11 cellular contexts compared by ENCODE assay signal in genomic region chr6:152161501-152161900, GRCh38.
DNase-seq lines count a peak whose midpoint lies in the region; ATAC-seq and TF ChIP-seq lines count a peak whose summit lies in the region.
"Had no signal": no experiment of that assay in that cellular context is flagged by ENCODE, and none has a peak within 500 bp of the region (broad histone marks: within the 10 kb centered on the region; RNA-seq: fewer than 3 reads in every experiment).

No MANE protein-coding gene starts in this region.

- DNase-seq in activated naive CD8-positive, alpha-beta T cell treated with anti-CD3 and anti-CD28 coated beads, Interleukin-2, amount 50 U/mL, for 24 hours, result no peak
- DNase-seq in osteoblast (ENCODE audit: insufficient read length, low spot score, missing footprints) (peak; percentile 49), hepatic stellate cell (ENCODE audit: low spot score) (no peak), HK-2 (ENCODE audit: unreplicated experiment) (no peak), G401 (ENCODE audit: low spot score) (no peak)
- DNase-seq: activated CD4-positive, CD25-positive, alpha-beta regulatory T cell; lower lobe of right lung had no signal

- no peak overlapping the region for H3K27ac ChIP-seq in osteoblast (ENCODE audit: low read depth, low read length)
- H3K27ac ChIP-seq: lower lobe of right lung had no signal

- in situ Hi-C loops in G401 (cut with HindIII; ENCODE audit: low sequenced_read_pairs), result no loop called here

- no peaks in the 10 kb centered on the region for H3K27me3 Mint-ChIP-seq in activated naive CD8-positive, alpha-beta T cell treated with anti-CD3 and anti-CD28 coated beads, Interleukin-2, amount 50 U/mL, for 24 hours
- H3K27me3 Mint-ChIP-seq: dendritic cell treated with granulocyte-macrophage colony-stimulating factor and Interleukin-4, amounts not matched to agents 40 ng/mL and 50 ng/mL, for 4 days had no signal

- peaks cover 15% of the 10 kb centered on the region for H3K36me3 ChIP-seq in osteoblast (ENCODE audit: insufficient read depth, low read length)

- H3K4me2 ChIP-seq in osteoblast (ENCODE audit: insufficient read depth, low read length), result no peak overlapping the region

- TF ChIP-seq CTCF in osteoblast (IDR thresholded peaks at IDR 0.05; ENCODE audit: extremely low read depth, low read depth, low read length), result no peak

- peak; percentile 58 for ATAC-seq in GM18519 (IDR thresholded peaks at IDR 0.05; ENCODE audit: low FRiP score, unreplicated experiment)
- ATAC-seq in HG02759 (IDR thresholded peaks at IDR 0.05; ENCODE audit: unreplicated experiment), result peak; percentile 50
- peak; percentile 78 for ATAC-seq in activated naive CD8-positive, alpha-beta T cell treated with anti-CD3 and anti-CD28 coated beads, Interleukin-2, amount 50 U/mL, for 24 hours
- no peak for ATAC-seq in GM18907 (IDR thresholded peaks at IDR 0.05; ENCODE audit: unreplicated experiment)
- ATAC-seq: lower lobe of right lung had no signal

- peak overlapping the region; percentile 52 for H3K27ac Mint-ChIP-seq in activated naive CD8-positive, alpha-beta T cell treated with anti-CD3 and anti-CD28 coated beads, Interleukin-2, amount 50 U/mL, for 24 hours
- H3K27ac Mint-ChIP-seq: dendritic cell treated with granulocyte-macrophage colony-stimulating factor and Interleukin-4, amounts not matched to agents 40 ng/mL and 50 ng/mL, for 4 days had no signal

- H3K4me1 Mint-ChIP-seq in activated naive CD8-positive, alpha-beta T cell treated with anti-CD3 and anti-CD28 coated beads, Interleukin-2, amount 50 U/mL, for 24 hours, result peaks cover 26% of the 10 kb centered on the region

- H4K20me1 ChIP-seq in osteoblast (ENCODE audit: insufficient read depth, low read length), result no peaks in the 10 kb centered on the region

- H3K9me3 ChIP-seq in osteoblast (ENCODE audit: low read depth, low read length), result no peaks in the 10 kb centered on the region
- H3K9me3 ChIP-seq: lower lobe of right lung had no signal

- H3K4me3 ChIP-seq in osteoblast (ENCODE audit: insufficient read depth, low read length), result no peak overlapping the region
- H3K4me3 ChIP-seq: lower lobe of right lung had no signal

- no peaks in the 10 kb centered on the region for H3K27me3 ChIP-seq in osteoblast (ENCODE audit: insufficient read depth, low read length)

- no peaks in the 10 kb centered on the region for H3K9me3 Mint-ChIP-seq in activated naive CD8-positive, alpha-beta T cell treated with anti-CD3 and anti-CD28 coated beads, Interleukin-2, amount 50 U/mL, for 24 hours
- H3K9me3 Mint-ChIP-seq: dendritic cell treated with granulocyte-macrophage colony-stimulating factor and Interleukin-4, amounts not matched to agents 40 ng/mL and 50 ng/mL, for 4 days had no signal

- no peak overlapping the region for H2AFZ ChIP-seq in osteoblast (ENCODE audit: low read length)

- peaks cover 7% of the 10 kb centered on the region for H3K4me1 ChIP-seq in osteoblast (ENCODE audit: insufficient read depth, low read length)
- H3K4me1 ChIP-seq: lower lobe of right lung had no signal

- H3K79me2 ChIP-seq in osteoblast (ENCODE audit: insufficient read depth, low read length), result no peaks in the 10 kb centered on the region

- no peak overlapping the region for H3K4me3 Mint-ChIP-seq in activated naive CD8-positive, alpha-beta T cell treated with anti-CD3 and anti-CD28 coated beads, Interleukin-2, amount 50 U/mL, for 24 hours
- H3K4me3 Mint-ChIP-seq: dendritic cell treated with granulocyte-macrophage colony-stimulating factor and Interleukin-4, amounts not matched to agents 40 ng/mL and 50 ng/mL, for 4 days had no signal

- H3K36me3 Mint-ChIP-seq in activated naive CD8-positive, alpha-beta T cell treated with anti-CD3 and anti-CD28 coated beads, Interleukin-2, amount 50 U/mL, for 24 hours (ENCODE audit: low read depth), result peaks cover 19% of the 10 kb centered on the region
